ENCODE assay signal across 11 cellular contexts in the genomic region with DNA sequence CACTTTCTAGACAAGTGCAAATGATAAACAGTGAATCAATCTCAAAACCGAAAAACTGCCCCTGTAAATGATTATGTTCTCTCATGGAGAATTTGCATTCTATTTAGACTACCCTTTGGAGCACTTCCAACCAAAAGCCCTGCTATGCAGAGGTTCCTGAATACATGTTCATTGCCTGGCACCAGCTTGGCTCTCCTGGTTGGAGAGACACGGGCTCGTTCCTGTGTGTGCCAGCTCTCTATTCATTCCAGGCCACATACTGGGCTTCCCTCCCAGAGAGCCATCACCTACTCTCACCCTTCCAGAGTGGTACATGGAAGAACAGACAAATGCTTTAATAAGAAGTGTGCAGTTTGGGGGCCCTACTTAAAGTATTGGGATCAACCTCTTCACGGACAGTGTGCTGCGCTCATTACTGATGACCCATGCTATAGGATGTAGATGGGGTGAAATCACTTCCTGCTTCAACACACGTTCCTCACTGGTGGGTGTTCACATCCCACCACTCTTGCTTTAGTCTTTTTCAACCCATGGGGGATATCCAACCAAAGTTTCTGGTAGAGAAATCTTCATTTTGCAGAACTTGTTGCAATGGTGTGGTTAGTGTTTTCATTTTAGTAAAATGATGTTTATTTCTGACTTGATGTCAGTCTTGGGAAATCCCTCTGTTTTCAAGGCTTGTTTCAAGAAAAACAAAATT. TPM values are rescaled to one million over a fixed set of nuclear protein-coding genes. Genes with fewer than 3 reads are reported as not detected.
DNase-seq lines count a peak whose midpoint lies in the region; ATAC-seq and TF ChIP-seq lines count a peak whose summit lies in the region.
"Had no signal": no experiment of that assay in that cellular context is flagged by ENCODE, and none has a peak within 500 bp of the region (broad histone marks: within the 10 kb centered on the region; RNA-seq: fewer than 3 reads in every experiment).

No MANE protein-coding gene starts in this region.

- ATAC-seq in upper lobe of right lung (no peak), GM21723 (IDR thresholded peaks at IDR 0.05; ENCODE audit: unreplicated experiment) (no peak), left lobe of liver (no peak)
- ATAC-seq: K562 had no signal

- CTCF ChIA-PET in RWPE1 (lab: Yijun Ruan, JAX): interaction anchor here (0.5 kb wide), 1 partner anchor 11 kb away, joined by 4 read pairs; no protein-coding TSS in a partner anchor

- no peaks in the 10 kb centered on the region for H3K9me3 Mint-ChIP-seq in nephron

- peak overlapping the region; percentile 9 for H3K4me3 ChIP-seq in upper lobe of right lung
- H3K4me3 ChIP-seq: K562 had no signal

- no peaks in the 10 kb centered on the region for H3K27me3 Mint-ChIP-seq in nephron (ENCODE audit: low read depth)

- H3K27ac ChIP-seq in RWPE1: peak overlapping the region; percentile 64
- peak overlapping the region; percentile 87 for H3K27ac ChIP-seq in upper lobe of right lung
- H3K27ac ChIP-seq: parathyroid adenoma had no signal

- DNase-seq in RWPE1 (ENCODE audit: low spot score) (no peak), fibroblast of gingiva (ENCODE audit: low read depth) (peak; percentile 14), upper lobe of right lung (no peak), left lobe of liver (ENCODE audit: low spot score) (no peak), NCI-H2227 (lab: John Stamatoyannopoulos, UW; ENCODE audit: unreplicated experiment) (no peak)
- DNase-seq: DMS53, NCI-H345 had no signal

- no peak for TF ChIP-seq CTCF in RWPE1 (conservative IDR thresholded peaks at IDR 0.05; ENCODE audit: low read depth)
- no peak for TF ChIP-seq CTCF in nephron (IDR thresholded peaks at IDR 0.05; ENCODE audit: unreplicated experiment in 3 of 3)
- no peak for TF ChIP-seq CTCF in upper lobe of right lung (IDR thresholded peaks at IDR 0.05)

- POLR2A ChIA-PET in RWPE1 (lab: Yijun Ruan, JAX; ENCODE audit: low non-redundant PET): no interaction called here

- H3K27me3 ChIP-seq in upper lobe of right lung: no peaks in the 10 kb centered on the region

- H3K36me3 Mint-ChIP-seq in nephron (ENCODE audit: low read depth): peaks cover 53% of the 10 kb centered on the region

- H3K27ac Mint-ChIP-seq in nephron: peak overlapping the region in 2 of 3 experiments; percentile 54 to 98

- H3K4me3 Mint-ChIP-seq in nephron: peak overlapping the region in 1 of 3 experiments; percentile 14

- peaks cover 68% of the 10 kb centered on the region for H3K4me1 ChIP-seq in upper lobe of right lung

- peaks cover 64% of the 10 kb centered on the region for H3K4me1 Mint-ChIP-seq in nephron

- intact Hi-C loops in upper lobe of right lung (cut with DNase I): no loop called here

- no peaks in the 10 kb centered on the region for H3K9me3 ChIP-seq in upper lobe of right lung

- H3K36me3 ChIP-seq in upper lobe of right lung: peaks cover 20% of the 10 kb centered on the region

RNA-seq across cellular contexts. Expression of a gene that starts 38.5 kb away (rescaled TPM):
- 63.1 TPM for total RNA-seq in upper lobe of right lung
- total RNA-seq in left lobe of liver: 34.7 TPM
